In genomic region chrX:13653022-13653693, GRCh38 we compare ENCODE assay signal across 1 cellular context.
TF ChIP-seq lines count a peak whose summit lies in the region.

TSS of gene TCEANC (plus strand) at chrX:13653141. CDS start at chrX:13662509, 9,368 bp downstream.

TF ChIP-seq in K562, 482 proteins besides CTCF, POLR2A, EP300 and RAD21 (continued from another document):
- peak; percentile 73; the same call in 1 of the 2 replicates for TF ChIP-seq TFAP4 (CRISPR knock-in tag; IDR thresholded peaks at IDR 0.05; ENCODE audit: borderline replicate concordance)
- TF ChIP-seq AFF1 (IDR thresholded peaks at IDR 0.05; ENCODE audit: low read depth in 1 of 2, partially characterized antibody in 2 of 2): peak in 1 of 2 experiments; percentile 51
TF ChIP-seq in K562: peak in this region for 109.
